ENCODE assay signal across 1 cellular context in genomic region chr6:73713426-73714147, GRCh38.
TF ChIP-seq lines count a peak whose summit lies in the region.

No MANE protein-coding gene starts in this region.

TF ChIP-seq in GM12878, 131 proteins besides CTCF, POLR2A, EP300 and RAD21:
- TF ChIP-seq, protein P1, sequence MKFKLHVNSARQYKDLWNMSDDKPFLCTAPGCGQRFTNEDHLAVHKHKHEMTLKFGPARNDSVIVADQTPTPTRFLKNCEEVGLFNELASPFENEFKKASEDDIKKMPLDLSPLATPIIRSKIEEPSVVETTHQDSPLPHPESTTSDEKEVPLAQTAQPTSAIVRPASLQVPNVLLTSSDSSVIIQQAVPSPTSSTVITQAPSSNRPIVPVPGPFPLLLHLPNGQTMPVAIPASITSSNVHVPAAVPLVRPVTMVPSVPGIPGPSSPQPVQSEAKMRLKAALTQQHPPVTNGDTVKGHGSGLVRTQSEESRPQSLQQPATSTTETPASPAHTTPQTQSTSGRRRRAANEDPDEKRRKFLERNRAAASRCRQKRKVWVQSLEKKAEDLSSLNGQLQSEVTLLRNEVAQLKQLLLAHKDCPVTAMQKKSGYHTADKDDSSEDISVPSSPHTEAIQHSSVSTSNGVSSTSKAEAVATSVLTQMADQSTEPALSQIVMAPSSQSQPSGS (IDR thresholded peaks at IDR 0.05; ENCODE audit: low read length), result 0 out of 2 replicates have a peak, but pooled peaks have one; percentile 17
- TF ChIP-seq ZSCAN29 (IDR thresholded peaks at IDR 0.05), result no peak
